ENCODE assay signal across 1 cellular context in genomic region chr10:46543379-46544014, GRCh38.
TF ChIP-seq lines count a peak whose summit lies in the region.

No MANE protein-coding gene starts in this region.

TF ChIP-seq in IMR-90, 13 proteins besides CTCF, POLR2A, EP300 and RAD21:
- TF ChIP-seq ELK1 (IDR thresholded peaks at IDR 0.05; ENCODE audit: borderline replicate concordance, low read depth, low read length) (no peak), SMC3 (IDR thresholded peaks at IDR 0.05; ENCODE audit: low read depth, low read length) (no peak), MXI1 (IDR thresholded peaks at IDR 0.05; ENCODE audit: borderline replicate concordance, low read depth, low read length) (no peak), RCOR1 (IDR thresholded peaks at IDR 0.05; ENCODE audit: insufficient replicate concordance, low read length) (no peak), BHLHE40 (IDR thresholded peaks at IDR 0.05; ENCODE audit: low read depth, low read length) (no peak), MAFK (IDR thresholded peaks at IDR 0.05; ENCODE audit: low read depth, low read length) (no peak), CEBPB (IDR thresholded peaks at IDR 0.05; ENCODE audit: low read depth, low read length) (no peak)
